Comparison of ENCODE assay signal across 16 cellular contexts in genomic region chr7:127888825-127889224, GRCh38.
DNase-seq lines count a peak whose midpoint lies in the region; ATAC-seq and TF ChIP-seq lines count a peak whose summit lies in the region.
"Had no signal": no experiment of that assay in that cellular context is flagged by ENCODE, and none has a peak within 500 bp of the region (broad histone marks: within the 10 kb centered on the region; RNA-seq: fewer than 3 reads in every experiment).

No MANE protein-coding gene starts in this region.

- no peaks in the 10 kb centered on the region for H3F3A ChIP-seq in neural cell (ENCODE audit: insufficient read depth, low read length, poor library complexity, severe bottlenecking)

- H3K9ac ChIP-seq in neural cell (ENCODE audit: low read length) = no peak overlapping the region
- H3K9ac ChIP-seq: BLaER1, GM23248 had no signal

- no peak for TF ChIP-seq RAD21 in neural cell (conservative IDR thresholded peaks at IDR 0.05)

- H3K4me3 ChIP-seq in cardiac muscle cell = no peak overlapping the region
- no peak overlapping the region for H3K4me3 ChIP-seq in neural cell (ENCODE audit: low read length)
- no peak overlapping the region for H3K4me3 ChIP-seq in osteoblast (ENCODE audit: insufficient read depth, low read length)
- H3K4me3 ChIP-seq: BLaER1, GM23248, HAP-1 had no signal

- no peaks in the 10 kb centered on the region for H3K9me2 ChIP-seq in neural cell (ENCODE audit: insufficient read depth, low read length)

- H2AFZ ChIP-seq in neural cell (ENCODE audit: low read depth, low read length) (no peak overlapping the region), osteoblast (ENCODE audit: low read length) (no peak overlapping the region)
- H2AFZ ChIP-seq: GM23248 had no signal

- H3K27me3 ChIP-seq in cardiac muscle cell (no peaks in the 10 kb centered on the region), neural cell (ENCODE audit: insufficient read depth, low read depth, low read length) (no peaks in the 10 kb centered on the region), osteoblast (ENCODE audit: insufficient read depth, low read length) (no peaks in the 10 kb centered on the region)
- H3K27me3 ChIP-seq: BLaER1 had no signal

- H3K27ac ChIP-seq in cardiac muscle cell (peak overlapping the region; percentile 86), cingulate gyrus (ENCODE audit: low read depth, low read length) (peak overlapping the region; percentile 34), neural cell (ENCODE audit: low read length) (no peak overlapping the region), osteoblast (ENCODE audit: low read depth, low read length) (no peak overlapping the region)
- H3K27ac ChIP-seq: BLaER1, GM23248 had no signal

- ATAC-seq in GM18861 (IDR thresholded peaks at IDR 0.05; ENCODE audit: unreplicated experiment) = no peak

- peak in 1 of 2 donors; percentile 60 for DNase-seq in cardiac muscle cell (ENCODE audit: low read depth in 1 of 2, low spot score in 1 of 2)
- DNase-seq in cardiac septum (ENCODE audit: low spot score) = no peak
- DNase-seq in HuH-7.5 (ENCODE audit: low spot score) = no peak
- DNase-seq in osteoblast (ENCODE audit: insufficient read length, low spot score, missing footprints) = no peak
- DNase-seq: 8988T; CD4-positive, alpha-beta memory T cell; DMS153; DMS79 treated with DMSO at 0.1 percent for 48 hours; GF-D8; GM23248; IMR-90 had no signal

- no peaks in the 10 kb centered on the region for H3K9me3 ChIP-seq in cardiac muscle cell (ENCODE audit: low read depth)
- H3K9me3 ChIP-seq in neural cell (ENCODE audit: low read length) = no peaks in the 10 kb centered on the region
- H3K9me3 ChIP-seq in osteoblast (ENCODE audit: low read depth, low read length) = no peaks in the 10 kb centered on the region
- H3K9me3 ChIP-seq: BLaER1, HAP-1 had no signal

- H3K79me2 ChIP-seq in neural cell (replicated peaks; ENCODE audit: insufficient read depth, low read length) = no peaks in the 10 kb centered on the region
- peaks cover 45% of the 10 kb centered on the region for H3K79me2 ChIP-seq in osteoblast (ENCODE audit: insufficient read depth, low read length)

- peak; percentile 83 for TF ChIP-seq EP300 in neural cell (conservative IDR thresholded peaks at IDR 0.05; ENCODE audit: poor library complexity, severe bottlenecking)

- H3K36me3 ChIP-seq in cardiac muscle cell (no peaks in the 10 kb centered on the region), neural cell (ENCODE audit: insufficient read depth, low read length) (peaks cover 3% of the 10 kb centered on the region), osteoblast (ENCODE audit: insufficient read depth, low read length) (peaks cover 19% of the 10 kb centered on the region)

- TF ChIP-seq CTCF in cardiac muscle cell (IDR thresholded peaks at IDR 0.05; ENCODE audit: low read depth, low read length) (no peak), neural cell (IDR thresholded peaks at IDR 0.05; ENCODE audit: poor library complexity, severe bottlenecking) (no peak), osteoblast (IDR thresholded peaks at IDR 0.05; ENCODE audit: extremely low read depth, low read depth, low read length) (no peak)

- H3K4me1 ChIP-seq in cardiac muscle cell (ENCODE audit: low read depth) (peaks cover 89% of the 10 kb centered on the region), osteoblast (ENCODE audit: insufficient read depth, low read length) (peaks cover 33% of the 10 kb centered on the region)
- H3K4me1 ChIP-seq: HAP-1 had no signal

- no peak overlapping the region for H3K4me2 ChIP-seq in neural cell (ENCODE audit: low read length)
- H3K4me2 ChIP-seq in osteoblast (ENCODE audit: insufficient read depth, low read length) = no peak overlapping the region
- H3K4me2 ChIP-seq: BLaER1 had no signal

- H4K20me1 ChIP-seq in neural cell (ENCODE audit: insufficient read depth) (no peaks in the 10 kb centered on the region), osteoblast (ENCODE audit: insufficient read depth, low read length) (peaks cover 39% of the 10 kb centered on the region)

- intact Hi-C loops in cardiac septum (cut with DNase I) = no loop called here

TF ChIP-seq in neural cell, 6 proteins besides CTCF, POLR2A, EP300 and RAD21:
- no peak for TF ChIP-seq SMC3 (conservative IDR thresholded peaks at IDR 0.05; ENCODE audit: poor library complexity)
- peak; percentile 47 for TF ChIP-seq POLR2AphosphoS5 (IDR thresholded peaks at IDR 0.05)

Comparison
In these comparisons a context has a peak if more than half of its experiments do, and no peak if none do; other contexts are left out.
1. H3K27ac ChIP-seq: peak in cardiac muscle cell (single experiment) and cingulate gyrus (single experiment); none in neural cell (single experiment) and osteoblast (single experiment).